In genomic region chr4:35300996-35301774, GRCh38 we compare ENCODE assay signal across 27 cellular contexts.
DNase-seq lines count a peak whose midpoint lies in the region; ATAC-seq and TF ChIP-seq lines count a peak whose summit lies in the region.
"Had no signal": no experiment of that assay in that cellular context is flagged by ENCODE, and none has a peak within 500 bp of the region (broad histone marks: within the 10 kb centered on the region; RNA-seq: fewer than 3 reads in every experiment).

No MANE protein-coding gene starts in this region.

- DNase-seq in NCI-H345 (lab: John Stamatoyannopoulos, UW), result peak; percentile 51
- no peak for DNase-seq in NCI-H345 treated with DMSO at 0.1 percent for 48 hours (lab: John Stamatoyannopoulos, UW; ENCODE audit: unreplicated experiment)
- peak; percentile 66 for DNase-seq in ecto neural progenitor cell (ENCODE audit: low spot score)
- DNase-seq in islet precursor cell, result peak; percentile 62
- DNase-seq in type B pancreatic cell (ENCODE audit: extremely low spot score, unreplicated experiment), result no peak
- no peak for DNase-seq in body of pancreas
- no peak for DNase-seq in osteocyte (ENCODE audit: extremely low spot score, unreplicated experiment)
- DNase-seq: activated B cell treated with CpG ODN at 0.5 μM for 24 hours; activated CD4-positive, alpha-beta T cell treated with anti-CD3 and anti-CD28 coated beads, Interleukin-2, amount 50 U/mL, for 4 hours; activated CD8-positive, alpha-beta memory T cell treated with anti-CD3 and anti-CD28 coated beads, Interleukin-2, amount 50 U/mL, for 4 hours; AML-193; CD4-positive, alpha-beta memory T cell; DMS 273 treated with DMSO at 0.1 percent for 48 hours; KG1; left ventricle myocardium superior; NCI-H1417 treated with DMSO at 0.1 percent for 48 hours; NCI-H526 treated with DMSO at 0.1 percent for 48 hours; stimulated activated CD8-positive, alpha-beta memory T cell treated with anti-CD3 and anti-CD28 coated beads, Interleukin-4, amount 100 ng/mL, for 48 hours; stomach; T-helper 9 cell; tibial artery had no signal

- no peaks in the 10 kb centered on the region for H3K4me1 ChIP-seq in body of pancreas
- H3K4me1 ChIP-seq: stomach, tibial artery had no signal

- no peaks in the 10 kb centered on the region for H3K9me3 ChIP-seq in body of pancreas
- H3K9me3 ChIP-seq: tibial artery had no signal

- H3K27ac Mint-ChIP-seq in type B pancreatic cell (no peak overlapping the region), osteocyte (ENCODE audit: unreplicated experiment) (no peak overlapping the region)
- H3K27ac Mint-ChIP-seq: activated B cell treated with CpG ODN at 0.5 μM for 24 hours; activated naive CD4-positive, alpha-beta T cell treated with anti-CD3 and anti-CD28 coated beads, Interleukin-2, amount 50 U/mL, for 24 hours; activated T-helper 17 cell treated with anti-CD3 and anti-CD28 coated beads, Interleukin-2, amount 50 U/mL, for 72 hours; CD4-positive, alpha-beta memory T cell; natural killer cell treated with Interleukin-12 subunit alpha and Interleukin-12 subunit beta and Interleukin-15 and Interleukin-18, amount 100 ng/mL, for 72 hours had no signal

- H3K36me3 Mint-ChIP-seq in type B pancreatic cell (no peaks in the 10 kb centered on the region), osteocyte (ENCODE audit: unreplicated experiment) (no peaks in the 10 kb centered on the region)
- H3K36me3 Mint-ChIP-seq: activated naive CD4-positive, alpha-beta T cell treated with anti-CD3 and anti-CD28 coated beads, Interleukin-2, amount 50 U/mL, for 24 hours; CD4-positive, alpha-beta memory T cell; natural killer cell treated with Interleukin-12 subunit alpha and Interleukin-12 subunit beta and Interleukin-15 and Interleukin-18, amount 100 ng/mL, for 72 hours had no signal

- WGBS in body of pancreas, 2 donors, result 49 to 58% methylated on average over 11 of the region's 11 CpGs

- H3K4me3 ChIP-seq in body of pancreas, result no peak overlapping the region
- H3K4me3 ChIP-seq: cardiac muscle cell, coronary artery, stomach, tibial artery had no signal

- no peak for TF ChIP-seq POLR2A in body of pancreas (IDR thresholded peaks at IDR 0.05)

- intact Hi-C loops in body of pancreas (cut with DNase I), result no loop called here

- no peak overlapping the region for H3K27ac ChIP-seq in body of pancreas
- H3K27ac ChIP-seq: cardiac muscle cell, coronary artery, stomach, tibial artery had no signal

- ATAC-seq in HG03342 (IDR thresholded peaks at IDR 0.05; ENCODE audit: unreplicated experiment) (no peak), body of pancreas (no peak)
- ATAC-seq: activated T-helper 17 cell treated with anti-CD3 and anti-CD28 coated beads, Interleukin-2, amount 50 U/mL, for 72 hours; left ventricle myocardium superior; natural killer cell treated with Interleukin-12 subunit alpha and Interleukin-12 subunit beta and Interleukin-15 and Interleukin-18, amount 100 ng/mL, for 72 hours had no signal

- H3K4me3 Mint-ChIP-seq in type B pancreatic cell (peak overlapping the region; percentile 44), osteocyte (ENCODE audit: unreplicated experiment) (no peak overlapping the region)
- H3K4me3 Mint-ChIP-seq: activated B cell treated with CpG ODN at 0.5 μM for 24 hours; activated naive CD4-positive, alpha-beta T cell treated with anti-CD3 and anti-CD28 coated beads, Interleukin-2, amount 50 U/mL, for 24 hours; activated T-helper 17 cell treated with anti-CD3 and anti-CD28 coated beads, Interleukin-2, amount 50 U/mL, for 72 hours; CD4-positive, alpha-beta memory T cell; natural killer cell treated with Interleukin-12 subunit alpha and Interleukin-12 subunit beta and Interleukin-15 and Interleukin-18, amount 100 ng/mL, for 72 hours had no signal

- H3K4me1 Mint-ChIP-seq in type B pancreatic cell (ENCODE audit: unreplicated experiment) (peaks cover 3% of the 10 kb centered on the region), osteocyte (ENCODE audit: unreplicated experiment) (peaks cover 3% of the 10 kb centered on the region)
- H3K4me1 Mint-ChIP-seq: activated B cell treated with CpG ODN at 0.5 μM for 24 hours; activated naive CD4-positive, alpha-beta T cell treated with anti-CD3 and anti-CD28 coated beads, Interleukin-2, amount 50 U/mL, for 24 hours; activated T-helper 17 cell treated with anti-CD3 and anti-CD28 coated beads, Interleukin-2, amount 50 U/mL, for 72 hours; CD4-positive, alpha-beta memory T cell had no signal

- H3K9me3 Mint-ChIP-seq in type B pancreatic cell (no peaks in the 10 kb centered on the region), osteocyte (ENCODE audit: unreplicated experiment) (no peaks in the 10 kb centered on the region)
- H3K9me3 Mint-ChIP-seq: activated naive CD4-positive, alpha-beta T cell treated with anti-CD3 and anti-CD28 coated beads, Interleukin-2, amount 50 U/mL, for 24 hours; natural killer cell treated with Interleukin-12 subunit alpha and Interleukin-12 subunit beta and Interleukin-15 and Interleukin-18, amount 100 ng/mL, for 72 hours had no signal

- TF ChIP-seq CTCF in type B pancreatic cell (conservative IDR thresholded peaks at IDR 0.05), result no peak
- TF ChIP-seq CTCF in body of pancreas (IDR thresholded peaks at IDR 0.05), result no peak
- no peak for TF ChIP-seq CTCF in osteocyte (IDR thresholded peaks at IDR 0.05)

- H3K27me3 ChIP-seq in body of pancreas, result no peaks in the 10 kb centered on the region
- H3K27me3 ChIP-seq: cardiac muscle cell, stomach, tibial artery had no signal

- H3K27me3 Mint-ChIP-seq in type B pancreatic cell, result no peaks in the 10 kb centered on the region
- no peaks in the 10 kb centered on the region for H3K27me3 Mint-ChIP-seq in osteocyte (ENCODE audit: unreplicated experiment)
- H3K27me3 Mint-ChIP-seq: activated B cell treated with CpG ODN at 0.5 μM for 24 hours; activated naive CD4-positive, alpha-beta T cell treated with anti-CD3 and anti-CD28 coated beads, Interleukin-2, amount 50 U/mL, for 24 hours; activated T-helper 17 cell treated with anti-CD3 and anti-CD28 coated beads, Interleukin-2, amount 50 U/mL, for 72 hours; CD4-positive, alpha-beta memory T cell; natural killer cell treated with Interleukin-12 subunit alpha and Interleukin-12 subunit beta and Interleukin-15 and Interleukin-18, amount 100 ng/mL, for 72 hours had no signal

- H3K36me3 ChIP-seq in body of pancreas (replicated peaks in 1 of 2; ENCODE audit: insufficient read depth in 1 of 2, low read depth in 2 of 2), result no peaks in the 10 kb centered on the region
- H3K36me3 ChIP-seq: cardiac muscle cell, stomach, tibial artery had no signal

Comparison
In these comparisons a context has a peak if more than half of its experiments do, and no peak if none do; other contexts are left out.
1. DNase-seq: peak in NCI-H345 (single experiment), ecto neural progenitor cell (single experiment) and islet precursor cell (single experiment); none in NCI-H345 treated with DMSO at 0.1 percent for 48 hours (single experiment), type B pancreatic cell (single experiment), body of pancreas (0 of 4) and osteocyte (single experiment).